11 cellular contexts compared by ENCODE assay signal in genomic region chr5:132222649-132223038, GRCh38. TPM values are rescaled to one million over a fixed set of nuclear protein-coding genes. Genes with fewer than 3 reads are reported as not detected.
DNase-seq lines count a peak whose midpoint lies in the region; ATAC-seq and TF ChIP-seq lines count a peak whose summit lies in the region.
"Had no signal": no experiment of that assay in that cellular context is flagged by ENCODE, and none has a peak within 500 bp of the region (broad histone marks: within the 10 kb centered on the region; RNA-seq: fewer than 3 reads in every experiment).

No MANE protein-coding gene starts in this region.

- H3K4me2 ChIP-seq in fibroblast of lung (ENCODE audit: extremely low read depth, insufficient read depth, low read length), result peak overlapping the region; percentile 7

- H3K27me3 ChIP-seq in fibroblast of lung (ENCODE audit: control insufficient read depth, insufficient read depth, low read length), result no peaks in the 10 kb centered on the region
- H3K27me3 ChIP-seq: MG63 had no signal

- H2AFZ ChIP-seq in fibroblast of lung (ENCODE audit: low read length), result no peak overlapping the region
- H2AFZ ChIP-seq: parathyroid adenoma had no signal

- H3K4me1 ChIP-seq in fibroblast of lung (ENCODE audit: control insufficient read depth, extremely low read depth, insufficient read depth, low read length), result peaks cover 35% of the 10 kb centered on the region

- POLR2A ChIA-PET in GM10248 (lab: Yijun Ruan, JAX), result no interaction called here

- CTCF ChIA-PET in GM10248 (lab: Yijun Ruan, JAX), result interaction anchor here (8.5 kb wide), 1 partner anchor 16 kb away, joined by 124 read pairs; no protein-coding TSS in a partner anchor

- peaks cover 44% of the 10 kb centered on the region for H3K79me2 ChIP-seq in fibroblast of lung (ENCODE audit: control insufficient read depth, insufficient read depth, low read length)

- H4K20me1 ChIP-seq in fibroblast of lung (ENCODE audit: control insufficient read depth, extremely low read depth, insufficient read depth, low read length), result no peaks in the 10 kb centered on the region

- H3K9ac ChIP-seq in fibroblast of lung (ENCODE audit: insufficient read depth, low read length), result no peak overlapping the region
- H3K9ac ChIP-seq: parathyroid adenoma had no signal

- peak; percentile 79 for ATAC-seq in GM21360 (IDR thresholded peaks at IDR 0.05; ENCODE audit: unreplicated experiment)
- peak; percentile 66 for ATAC-seq in HG03175 (IDR thresholded peaks at IDR 0.05; ENCODE audit: unreplicated experiment)
- no peak for ATAC-seq in left lobe of liver
- ATAC-seq: effector memory CD8-positive, alpha-beta T cell had no signal

- H3K9me3 ChIP-seq in fibroblast of lung (ENCODE audit: control insufficient read depth, insufficient read depth, low read depth, low read length), result no peaks in the 10 kb centered on the region
- H3K9me3 ChIP-seq: MG63 had no signal

- peak overlapping the region in 1 of 4 experiments; percentile 34 for H3K4me3 ChIP-seq in fibroblast of lung (replicated peaks in 1 of 4; ENCODE audit: control extremely low read depth in 1 of 4, insufficient read depth in 1 of 4, low read depth in 3 of 4, low read length in 4 of 4)
- H3K4me3 ChIP-seq: MG63 had no signal

- H3K36me3 ChIP-seq in fibroblast of lung (ENCODE audit: control insufficient read depth, insufficient read depth, low read length), result peaks cover 3% of the 10 kb centered on the region
- H3K36me3 ChIP-seq: MG63 had no signal

- DNase-seq in GM10248 (ENCODE audit: extremely low spot score), result peak; percentile 38
- DNase-seq in fibroblast of lung (ENCODE audit: low read depth in 2 of 2), result no peak
- no peak for DNase-seq in SHP77 (lab: John Stamatoyannopoulos, UW)
- DNase-seq in left lobe of liver (ENCODE audit: low spot score), result no peak
- no peak for DNase-seq in UCSD-AML1 (lab: John Stamatoyannopoulos, UW; ENCODE audit: unreplicated experiment)
- no peak for DNase-seq in NCI-H1092 treated with DMSO at 0.1 percent for 48 hours (lab: John Stamatoyannopoulos, UW)
- DNase-seq: effector memory CD8-positive, alpha-beta T cell had no signal

- H3K27ac ChIP-seq in fibroblast of lung (ENCODE audit: insufficient read depth, low read length), result peak overlapping the region; percentile 44
- H3K27ac ChIP-seq: parathyroid adenoma had no signal

- TF ChIP-seq CTCF in GM10248 (IDR thresholded peaks at IDR 0.05; ENCODE audit: control extremely low read depth, extremely low read depth, low read depth, missing control alignments) (no peak), fibroblast of lung (conservative IDR thresholded peaks at IDR 0.05 in 1 of 2, IDR thresholded peaks at IDR 0.05 in 1 of 2; ENCODE audit: low read depth in 1 of 2, low read length in 2 of 2) (no peak)

RNA-seq across cellular contexts. Expression of gene P4HA2, which starts 5.0 kb away (rescaled TPM):
- total RNA-seq in fibroblast of lung, result 376 and 553 TPM in 2 replicates
- 184 and 187 TPM in 2 replicates for polyA plus RNA-seq in fibroblast of lung
- polyA plus RNA-seq in fibroblast of lung (2012), result 142 and 147 TPM in 2 replicates
- polyA minus RNA-seq in fibroblast of lung (ENCODE audit: low replicate concordance), result 260 and 282 TPM in 2 replicates
- total RNA-seq in left lobe of liver, result 13.8 TPM

RNA-seq across cellular contexts. Expression of gene PDLIM4, which starts 34.9 kb away (rescaled TPM):
- total RNA-seq in fibroblast of lung, result 44.4 and 67.2 TPM in 2 replicates
- polyA plus RNA-seq in fibroblast of lung, result 10.7 and 41.5 TPM in 2 replicates
- 24.9 and 115 TPM in 2 replicates for polyA plus RNA-seq in fibroblast of lung (2012)
- 19.9 and 35.9 TPM in 2 replicates for polyA minus RNA-seq in fibroblast of lung (ENCODE audit: low replicate concordance)
- total RNA-seq in left lobe of liver, result 0.88 TPM

Comparison
In these comparisons a context has a peak if more than half of its experiments do, and no peak if none do; other contexts are left out.
1. RNA of gene P4HA2, which starts 5.0 kb away (total RNA-seq): 376 to 553 TPM in fibroblast of lung; 13.8 TPM in left lobe of liver (single experiment); every median in the first group is over 10 times any median in the second.
2. RNA of gene PDLIM4, which starts 34.9 kb away (total RNA-seq): 44.4 to 67.2 TPM in fibroblast of lung; 0.88 TPM in left lobe of liver (single experiment); every median in the first group is over 10 times any median in the second.